28 cellular contexts compared by ENCODE assay signal in genomic region chr15:59571606-59572005, GRCh38. TPM values are rescaled to one million over a fixed set of nuclear protein-coding genes. Genes with fewer than 3 reads are reported as not detected.
"Had no signal": no experiment of that assay in that cellular context is flagged by ENCODE, and none has a peak within 500 bp of the region (broad histone marks: within the 10 kb centered on the region; RNA-seq: fewer than 3 reads in every experiment).

No MANE protein-coding gene starts in this region.

- H3K27ac ChIP-seq: suprapubic skin, testis, thoracic aorta, thyroid gland, tibial artery, tibial nerve, upper lobe of left lung, upper lobe of right lung, uterus, vagina had no signal

- H3K9me3 ChIP-seq: stomach, suprapubic skin, testis, thoracic aorta, thyroid gland, tibial artery, tibial nerve, transverse colon, upper lobe of left lung, upper lobe of right lung, uterus, vagina had no signal

- FAIRE-seq: urothelium cell line had no signal

- H3K27me3 ChIP-seq: stomach, suprapubic skin, testis, thyroid gland, tibial artery, tibial nerve, transverse colon, upper lobe of left lung, upper lobe of right lung, uterus, vagina had no signal

- H3K4me3 ChIP-seq: stomach, suprapubic skin, testis, thoracic aorta, thyroid gland, tibial artery, tibial nerve, transverse colon, upper lobe of left lung, upper lobe of right lung, uterus, vagina had no signal

- ATAC-seq: stimulated activated effector memory CD8-positive, alpha-beta T cell treated with anti-CD3 and anti-CD28 coated beads, Interleukin-12 subunit alpha, Interleukin-12 subunit beta, amount 100 ng/mL, for 72 hours; stimulated activated memory B cell treated with anti-CD40 and anti-IgM and Interleukin-4, amounts not matched to agents 10 μg/mL and 1 μg/mL and 100 μg/mL, for 72 hours; stimulated activated naive B cell treated with anti-CD40 and anti-IgM and Interleukin-4, amounts not matched to agents 10 μg/mL and 1 μg/mL and 100 μg/mL, for 72 hours; stimulated activated naive CD8-positive, alpha-beta T cell treated with anti-CD3 and anti-CD28 coated beads, Interleukin-15, amount 100 ng/mL, for 72 hours; stimulated activated naive CD8-positive, alpha-beta T cell treated with anti-CD3 and anti-CD28 coated beads, Interleukin-15, Interleukin-2, amounts not matched to agents 100 U/mL and 50 U/mL, for 24 hours; upper lobe of right lung had no signal

- DNase-seq: stimulated activated CD4-positive, alpha-beta T cell treated with anti-CD3 and anti-CD28 coated beads, Interleukin-2, amount 100 ng/mL, for 48 hours; stimulated activated CD4-positive, alpha-beta T cell treated with anti-CD3 and anti-CD28 coated beads, Interleukin-4, amount 100 ng/mL, for 1 hour; stimulated activated CD4-positive, alpha-beta T cell treated with anti-CD3 and anti-CD28 coated beads, Interleukin-4, amount 100 ng/mL, for 24 hours; stimulated activated CD4-positive, alpha-beta T cell treated with anti-CD3 and anti-CD28 coated beads, Interleukin-4, amount 100 ng/mL, for 4 hours; stimulated activated CD8-positive, alpha-beta memory T cell treated with anti-CD3 and anti-CD28 coated beads, Interleukin-4, amount 100 ng/mL, for 48 hours; stimulated activated naive B cell treated with anti-CD40 and anti-IgM and Interleukin-4, amounts not matched to agents 10 μg/mL and 1 μg/mL and 100 μg/mL, for 72 hours; stimulated activated naive CD4-positive, alpha-beta T cell; stimulated activated naive CD4-positive, alpha-beta T cell treated with Interleukin-2 at 50 U/mL for 16 hours; stimulated activated naive CD8-positive, alpha-beta T cell treated with anti-CD3 and anti-CD28 coated beads, Interleukin-15, amount 100 ng/mL, for 72 hours; stimulated activated naive CD8-positive, alpha-beta T cell treated with anti-CD3 and anti-CD28 coated beads, Interleukin-15, Interleukin-2, amounts not matched to agents 100 U/mL and 50 U/mL, for 24 hours; stomach; substantia nigra; testis; thyroid gland; tibial artery; transverse colon; upper lobe of left lung; upper lobe of right lung; uterus had no signal

- H3K36me3 ChIP-seq: stomach, suprapubic skin, thoracic aorta, thyroid gland, tibial artery, tibial nerve, transverse colon, upper lobe of left lung, upper lobe of right lung, uterus, vagina had no signal

- H3K4me1 ChIP-seq: suprapubic skin, testis, thyroid gland, tibial artery, tibial nerve, upper lobe of left lung, upper lobe of right lung, uterus, vagina had no signal

RNA-seq across cellular contexts. Expression of gene GCNT3, which starts 40.0 kb away (rescaled TPM):
- total RNA-seq: subcutaneous adipose tissue, tibial nerve, urinary bladder had no signal
